ENCODE assay signal across 18 cellular contexts in genomic region chr2:34401186-34401585, GRCh38.
DNase-seq lines count a peak whose midpoint lies in the region; ATAC-seq, FAIRE-seq and TF ChIP-seq lines count a peak whose summit lies in the region.
"Had no signal": no experiment of that assay in that cellular context is flagged by ENCODE, and none has a peak within 500 bp of the region (broad histone marks: within the 10 kb centered on the region; RNA-seq: fewer than 3 reads in every experiment).

No MANE protein-coding gene starts in this region.

- no peak overlapping the region for H3K4me3 Mint-ChIP-seq in nephron progenitor cell
- H3K4me3 Mint-ChIP-seq: GM23338, T-helper 17 cell had no signal

- FAIRE-seq in urothelium cell line (lab: Jason Lieb, UNC): peak; percentile 69

- no peaks in the 10 kb centered on the region for H3K27me3 Mint-ChIP-seq in nephron progenitor cell (ENCODE audit: low read depth, poor library complexity)
- H3K27me3 Mint-ChIP-seq: T-helper 17 cell had no signal

- DNase-seq in PC-9: no peak
- peak; percentile 12 for DNase-seq in brain microvascular endothelial cell
- peak; percentile 53 for DNase-seq in urothelium cell line (ENCODE audit: low spot score)
- no peak for DNase-seq in prostate gland (ENCODE audit: low spot score)
- no peak for DNase-seq in nephron progenitor cell
- DNase-seq: Karpas-422; MV-4-11; NCI-H1417 treated with DMSO at 0.1 percent for 48 hours; NCI-H2029 treated with DMSO at 0.1 percent for 48 hours; NCI-H524 treated with DMSO at 0.1 percent for 48 hours; NK-92 treated with Interleukin-12 subunit alpha and Interleukin-12 subunit beta, amount 100 ng/mL, for 24 hours; PC-3; SHP77 treated with DMSO at 0.1 percent for 48 hours; T-helper 17 cell had no signal

- H3F3A ChIP-seq in PC-9 (ENCODE audit: insufficient read depth, low read depth): no peaks in the 10 kb centered on the region

- ATAC-seq in HG02885 (IDR thresholded peaks at IDR 0.05; ENCODE audit: poor library complexity, unreplicated experiment): peak; percentile 56
- no peak for ATAC-seq in GM18868 (IDR thresholded peaks at IDR 0.05; ENCODE audit: unreplicated experiment)
- ATAC-seq: GM23338, PC-3, T-helper 17 cell had no signal

- TF ChIP-seq POLR2A in prostate gland (IDR thresholded peaks at IDR 0.05): no peak

- H3K9me3 ChIP-seq in PC-9 (ENCODE audit: insufficient read depth, low read depth) (no peaks in the 10 kb centered on the region; the same call in 1 of the 2 replicates), prostate gland (no peaks in the 10 kb centered on the region)
- H3K9me3 ChIP-seq: BLaER1 treated with 17β-estradiol and CSF1 and Interleukin-3, amounts not matched to agents 10 nM and 100 nM had no signal

- CTCF ChIA-PET in PC-9 (lab: Charles Lee): no interaction called here

- H3K27me3 ChIP-seq in PC-9 (ENCODE audit: insufficient read depth, low read depth) (no peaks in the 10 kb centered on the region), brain microvascular endothelial cell (replicated peaks) (no peaks in the 10 kb centered on the region), prostate gland (replicated peaks; ENCODE audit: insufficient read depth) (no peaks in the 10 kb centered on the region)
- H3K27me3 ChIP-seq: BLaER1 treated with 17β-estradiol and CSF1 and Interleukin-3, amounts not matched to agents 10 nM and 100 nM had no signal

- peaks cover under 1% of the 10 kb centered on the region for H3K4me1 Mint-ChIP-seq in nephron progenitor cell
- H3K4me1 Mint-ChIP-seq: GM23338, T-helper 17 cell had no signal

- POLR2A ChIA-PET in PC-9 (lab: Charles Lee; ENCODE audit: unreplicated experiment): no interaction called here

- H3K27ac ChIP-seq in PC-9 (no peak overlapping the region), brain microvascular endothelial cell (no peak overlapping the region), prostate gland (no peak overlapping the region)
- H3K27ac ChIP-seq: BLaER1 treated with 17β-estradiol and CSF1 and Interleukin-3, amounts not matched to agents 10 nM and 100 nM had no signal

- H3K36me3 ChIP-seq in PC-9 (ENCODE audit: low read depth): no peaks in the 10 kb centered on the region
- H3K36me3 ChIP-seq in brain microvascular endothelial cell (replicated peaks): no peaks in the 10 kb centered on the region
- no peaks in the 10 kb centered on the region for H3K36me3 ChIP-seq in prostate gland
- H3K36me3 ChIP-seq: BLaER1 treated with 17β-estradiol and CSF1 and Interleukin-3, amounts not matched to agents 10 nM and 100 nM had no signal

- H3K4me2 ChIP-seq in PC-9: no peak overlapping the region
- H3K4me2 ChIP-seq: BLaER1 treated with 17β-estradiol and CSF1 and Interleukin-3, amounts not matched to agents 10 nM and 100 nM; GM23338 had no signal

- H3K4me1 ChIP-seq in PC-9 (replicated peaks; ENCODE audit: insufficient read depth) (no peaks in the 10 kb centered on the region), prostate gland (replicated peaks) (no peaks in the 10 kb centered on the region)
- H3K4me1 ChIP-seq: BLaER1 treated with 17β-estradiol and CSF1 and Interleukin-3, amounts not matched to agents 10 nM and 100 nM had no signal

- no peaks in the 10 kb centered on the region for H3K9me2 ChIP-seq in PC-9 (ENCODE audit: insufficient read depth)

- H4K20me1 ChIP-seq in PC-9 (ENCODE audit: insufficient read depth): no peaks in the 10 kb centered on the region
- H4K20me1 ChIP-seq: BLaER1 treated with 17β-estradiol and CSF1 and Interleukin-3, amounts not matched to agents 10 nM and 100 nM had no signal

- no TSS peak for BruUV-seq in PC-9 (replicated peaks; lab: Mats Ljungman, UMichigan)

- in situ Hi-C loops in brain microvascular endothelial cell (cut with HindIII; ENCODE audit: low pct_ligation_motif_present, low sequenced_read_pairs): no loop called here

- 0 out of 2 replicates have a peak overlapping the region, but pooled peaks have one; percentile 20 for H2AFZ ChIP-seq in PC-9
- H2AFZ ChIP-seq: GM23338 had no signal

- TF ChIP-seq CTCF in PC-9 (conservative IDR thresholded peaks at IDR 0.05) (no peak), brain microvascular endothelial cell (IDR thresholded peaks at IDR 0.05; ENCODE audit: low read depth, low read length, missing control alignments) (no peak), prostate gland (IDR thresholded peaks at IDR 0.05) (no peak), nephron progenitor cell (IDR thresholded peaks at IDR 0.05) (no peak)

- H3K4me3 ChIP-seq in PC-9 (no peak overlapping the region), brain microvascular endothelial cell (ENCODE audit: low read depth, low read length) (no peak overlapping the region), prostate gland (no peak overlapping the region)
- H3K4me3 ChIP-seq: BLaER1 treated with 17β-estradiol and CSF1 and Interleukin-3, amounts not matched to agents 10 nM and 100 nM; GM23338 had no signal

- H3K27ac Mint-ChIP-seq in nephron progenitor cell: no peak overlapping the region
- H3K27ac Mint-ChIP-seq: GM23338, T-helper 17 cell had no signal

- 95% methylated on average over 5 of the region's 5 CpGs for WGBS in prostate gland

- intact Hi-C loops in PC-9 (cut with micrococcal nuclease; ENCODE audit: unreplicated experiment) (no loop called here), prostate gland (cut with DNase I) (no loop called here)

- no peaks in the 10 kb centered on the region for H3K79me2 ChIP-seq in PC-9 (ENCODE audit: low read depth)

- H3K9me3 Mint-ChIP-seq in nephron progenitor cell: peaks cover under 1% of the 10 kb centered on the region
- H3K9me3 Mint-ChIP-seq: GM23338 had no signal

- no peaks in the 10 kb centered on the region for H3K36me3 Mint-ChIP-seq in nephron progenitor cell (ENCODE audit: low read depth)

Comparison
In these comparisons a context has a peak if more than half of its experiments do, and no peak if none do; other contexts are left out.
1. DNase-seq: peak in brain microvascular endothelial cell (single experiment) and urothelium cell line (single experiment); none in PC-9 (0 of 2), prostate gland (single experiment) and nephron progenitor cell (single experiment).